In genomic region chr2:207416111-207416510, GRCh38 we compare ENCODE assay signal across 14 cellular contexts.
"Had no signal": no experiment of that assay in that cellular context is flagged by ENCODE, and none has a peak within 500 bp of the region (broad histone marks: within the 10 kb centered on the region; RNA-seq: fewer than 3 reads in every experiment).

No MANE protein-coding gene starts in this region.

- H3K36me3 ChIP-seq: heart left ventricle, left ventricle myocardium inferior had no signal

- H3K27me3 ChIP-seq: heart left ventricle, testis had no signal

- H3K27ac ChIP-seq: heart left ventricle, left ventricle myocardium inferior, testis had no signal

- DNase-seq: activated CD4-positive, alpha-beta T cell treated with anti-CD3 and anti-CD28 coated beads, Interleukin-2, amount 50 U/mL, for 1 hour; activated effector memory CD4-positive, alpha-beta T cell treated with Interleukin-2 at 50 U/mL for 16 hours; activated T-cell treated with anti-CD3 and anti-CD28 coated beads, Interleukin-2, amount 50 U/mL, for 1 hour; amniotic stem cell; cerebellar nuclear complex; dermis blood vessel endothelial cell; foreskin melanocyte; heart left ventricle; left ventricle myocardium inferior; mesenchymal stem cell; stimulated activated CD4-positive, alpha-beta T cell treated with anti-CD3 and anti-CD28 coated beads, Interleukin-4, amount 100 ng/mL, for 1 hour; stimulated activated CD8-positive, alpha-beta memory T cell treated with anti-CD3 and anti-CD28 coated beads, Interleukin-4, amount 100 ng/mL, for 48 hours; testis had no signal

- H3K4me3 ChIP-seq: heart left ventricle, left ventricle myocardium inferior, testis had no signal

- ATAC-seq: activated naive CD4-positive, alpha-beta T cell treated with anti-CD3 and anti-CD28 coated beads, Interleukin-2, amount 50 U/mL, for 72 hours; heart left ventricle had no signal

- H3K4me1 ChIP-seq: heart left ventricle, left ventricle myocardium inferior, testis had no signal

- H3K9me3 ChIP-seq: heart left ventricle, left ventricle myocardium inferior, testis had no signal
